In genomic region chr11:76206077-76206326, GRCh38 we compare ENCODE assay signal across 9 cellular contexts. TPM values are rescaled to one million over a fixed set of nuclear protein-coding genes. Genes with fewer than 3 reads are reported as not detected.
A peak's percentile ranks its signal among the peaks of the same experiment; 100 is the strongest.
DNase-seq lines count a peak whose midpoint lies in the region; ATAC-seq and TF ChIP-seq lines count a peak whose summit lies in the region.
"Had no signal": no experiment of that assay in that cellular context is flagged by ENCODE, and none has a peak within 500 bp of the region (broad histone marks: within the 10 kb centered on the region; RNA-seq: fewer than 3 reads in every experiment).

No MANE protein-coding gene starts in this region.

- H3K27me3 Mint-ChIP-seq in activated CD4-positive, alpha-beta memory T cell treated with anti-CD3 and anti-CD28 coated beads, Interleukin-2, amount 10 ng/mL, durations not matched to agents 7 days and 5 days, result peaks cover 54% of the 10 kb centered on the region
- H3K27me3 Mint-ChIP-seq in glutamatergic neuron (ENCODE audit: unreplicated experiment), result peaks cover 11% of the 10 kb centered on the region

- H4K20me1 ChIP-seq in GM23248 (ENCODE audit: insufficient read depth), result no peaks in the 10 kb centered on the region

- WGBS in GM23248 (ENCODE audit: low coverage in 1 of 2, low lambda C conversion rate in 2 of 2, missing lambda C conversion rate in 2 of 2), 2 experiments, result 63 to 65% methylated on average over 14 to 18 of the region's 18 CpGs

- H3K4me1 ChIP-seq in GM23248 (ENCODE audit: insufficient read depth) (0 out of 2 replicates have a peak, but pooled peaks cover 5% of the 10 kb centered on the region), gastrocnemius medialis (peaks cover 7 to 23% of the 10 kb centered on the region in 2 donors)

- no peaks in the 10 kb centered on the region for H3K9me3 Mint-ChIP-seq in activated CD4-positive, alpha-beta memory T cell treated with anti-CD3 and anti-CD28 coated beads, Interleukin-2, amount 10 ng/mL, durations not matched to agents 7 days and 5 days
- H3K9me3 Mint-ChIP-seq in glutamatergic neuron (ENCODE audit: unreplicated experiment), result no peaks in the 10 kb centered on the region

- H3F3A ChIP-seq in GM23248 (ENCODE audit: insufficient read depth), result no peaks in the 10 kb centered on the region

- H3K4me3 Mint-ChIP-seq in activated CD4-positive, alpha-beta memory T cell treated with anti-CD3 and anti-CD28 coated beads, Interleukin-2, amount 10 ng/mL, durations not matched to agents 7 days and 5 days, result peak overlapping the region; percentile 35
- peak overlapping the region; percentile 71 for H3K4me3 Mint-ChIP-seq in glutamatergic neuron (ENCODE audit: unreplicated experiment)

- TF ChIP-seq POLR2A in gastrocnemius medialis (IDR thresholded peaks at IDR 0.05), result no peak

- H3K27me3 ChIP-seq in GM23248 (replicated peaks; ENCODE audit: insufficient read depth) (peaks cover 21% of the 10 kb centered on the region), gastrocnemius medialis (no peaks in the 10 kb centered on the region)

- intact Hi-C loops in gastrocnemius medialis (cut with DNase I; ENCODE audit: low total_unique reads), result loop anchor here (2.0 to 10.0 kb wide), 4 partner anchors 19 to 309 kb away; partner anchors contain the start of gene EMSY

- POLR2A ChIA-PET in activated CD4-positive, alpha-beta memory T cell treated with anti-CD3 and anti-CD28 coated beads, Interleukin-2, amount 10 ng/mL, durations not matched to agents 7 days and 5 days (lab: Charles Lee), result no interaction called here

- peak overlapping the region; percentile 98 for H3K4me2 ChIP-seq in GM23248 (ENCODE audit: unreplicated experiment)

- no peaks in the 10 kb centered on the region for H3K9me2 ChIP-seq in GM23248 (ENCODE audit: insufficient read depth)

- peaks cover 22% of the 10 kb centered on the region for H3K4me1 Mint-ChIP-seq in activated CD4-positive, alpha-beta memory T cell treated with anti-CD3 and anti-CD28 coated beads, Interleukin-2, amount 10 ng/mL, durations not matched to agents 7 days and 5 days
- H3K4me1 Mint-ChIP-seq in glutamatergic neuron (ENCODE audit: low read depth, unreplicated experiment), result no peaks in the 10 kb centered on the region

- TF ChIP-seq CTCF in glutamatergic neuron (IDR thresholded peaks at IDR 0.05; ENCODE audit: partially characterized antibody, unreplicated experiment) (no peak), gastrocnemius medialis (IDR thresholded peaks at IDR 0.05 in 4 of 5, conservative IDR thresholded peaks at IDR 0.05 in 1 of 5) (no peak)

- H2AFZ ChIP-seq in GM23248, result peak overlapping the region; percentile 94; the same call in 1 of the 2 replicates

- H3K79me2 ChIP-seq in GM23248 (ENCODE audit: insufficient read depth), result no peaks in the 10 kb centered on the region

- DNase-seq in GM23248 (no peak), glutamatergic neuron (no peak), gastrocnemius medialis (no peak), NCI-H1436 (lab: John Stamatoyannopoulos, UW) (no peak), kidney tubule cell (ENCODE audit: low spot score) (no peak), NCI-H345 (lab: John Stamatoyannopoulos, UW) (no peak), NCI-H82 treated with DMSO at 0.1 percent for 48 hours (lab: John Stamatoyannopoulos, UW; ENCODE audit: unreplicated experiment) (no peak)
- DNase-seq in activated CD4-positive, alpha-beta memory T cell treated with anti-CD3 and anti-CD28 coated beads, Interleukin-2, amount 10 ng/mL, durations not matched to agents 7 days and 5 days, result no peak
- DNase-seq: NCI-H524 treated with DMSO at 0.1 percent for 48 hours had no signal

- H3K9ac ChIP-seq in GM23248, result no peak overlapping the region

- no peaks in the 10 kb centered on the region for H3K36me3 Mint-ChIP-seq in activated CD4-positive, alpha-beta memory T cell treated with anti-CD3 and anti-CD28 coated beads, Interleukin-2, amount 10 ng/mL, durations not matched to agents 7 days and 5 days (ENCODE audit: low read depth)
- H3K36me3 Mint-ChIP-seq in glutamatergic neuron (ENCODE audit: unreplicated experiment), result no peaks in the 10 kb centered on the region

- H3K9me3 ChIP-seq in GM23248 (ENCODE audit: low read depth), result no peaks in the 10 kb centered on the region
- H3K9me3 ChIP-seq in gastrocnemius medialis, result no peaks in the 10 kb centered on the region

- H3K36me3 ChIP-seq in GM23248 (ENCODE audit: low read depth) (no peaks in the 10 kb centered on the region), gastrocnemius medialis (no peaks in the 10 kb centered on the region)

- H3K4me3 ChIP-seq in GM23248, result peak overlapping the region; percentile 75
- H3K4me3 ChIP-seq in gastrocnemius medialis, result peak overlapping the region; percentile 64 to 94 (median 77)

- in situ Hi-C loops in GM23248 (cut with MboI), result no loop called here
- in situ Hi-C loops in gastrocnemius medialis (cut with MboI; ENCODE audit: low sequenced_read_pairs in 4 of 4), result loop anchor here in 2 of 4 donors (10.0 kb wide), 1 partner anchor 109 kb away; no protein-coding TSS in a partner anchor

- ATAC-seq in gastrocnemius medialis, result no peak

- H3K27ac ChIP-seq in GM23248 (no peak overlapping the region), gastrocnemius medialis (peak overlapping the region in 1 of 4 donors; percentile 84)

- no peak overlapping the region for H3K27ac Mint-ChIP-seq in activated CD4-positive, alpha-beta memory T cell treated with anti-CD3 and anti-CD28 coated beads, Interleukin-2, amount 10 ng/mL, durations not matched to agents 7 days and 5 days
- H3K27ac Mint-ChIP-seq in glutamatergic neuron (ENCODE audit: unreplicated experiment), result no peak overlapping the region

- CTCF ChIA-PET in activated CD4-positive, alpha-beta memory T cell treated with anti-CD3 and anti-CD28 coated beads, Interleukin-2, amount 10 ng/mL, durations not matched to agents 7 days and 5 days (lab: Charles Lee), result interaction anchor here (6.1 kb wide), 1 partner anchor 113 kb away, joined by 105 read pairs; no protein-coding TSS in a partner anchor

RNA-seq across cellular contexts. Expression of gene WNT11, which starts 0.3 kb away (rescaled TPM):
- 0.63 TPM in 1 of 2 replicates, not detected in the other for total RNA-seq in GM23248 (2014; rRNA removed; shearing (Covaris generic))
- not detected in 2 replicates for polyA plus RNA-seq in GM23248 (2016; fragmentation: Nextera tagmentation; extraction: Ambion mirVana)
- under 1 TPM in 1 of 2 experiments, not detected in 1; 0.20 TPM for total RNA-seq in activated CD4-positive, alpha-beta memory T cell treated with anti-CD3 and anti-CD28 coated beads, Interleukin-2, amount 10 ng/mL, durations not matched to agents 7 days and 5 days
- 0.37 TPM for total RNA-seq in glutamatergic neuron (ENCODE audit: unreplicated experiment)
- 1 to 10 TPM; 2.9 to 6.5 (median 4.0) TPM for total RNA-seq in gastrocnemius medialis
